Comparison of ENCODE assay signal across 9 cellular contexts in genomic region chr3:37162501-37163245, GRCh38. TPM values are rescaled to one million over a fixed set of nuclear protein-coding genes. Genes with fewer than 3 reads are reported as not detected.
A peak's percentile ranks its signal among the peaks of the same experiment; 100 is the strongest.
DNase-seq lines count a peak whose midpoint lies in the region; ATAC-seq and TF ChIP-seq lines count a peak whose summit lies in the region.
"Had no signal": no experiment of that assay in that cellular context is flagged by ENCODE, and none has a peak within 500 bp of the region (broad histone marks: within the 10 kb centered on the region; RNA-seq: fewer than 3 reads in every experiment).

No MANE protein-coding gene starts in this region.

- peak; percentile 40 for DNase-seq in AG08395 (ENCODE audit: low spot score)
- DNase-seq in activated T-cell treated with anti-CD3 and anti-CD28 coated beads, Interleukin-2, amount 50 U/mL, for 72 hours = peak in 1 of 2 donors; percentile 9
- no peak for DNase-seq in colonic mucosa
- DNase-seq in LoVo (ENCODE audit: low spot score) = no peak
- no peak for DNase-seq in NCI-H526 (lab: John Stamatoyannopoulos, UW)
- DNase-seq in iPS-NIHi7 (ENCODE audit: extremely low spot score) = no peak
- DNase-seq: MG63 had no signal

- H3K36me3 ChIP-seq in colonic mucosa = no peaks in the 10 kb centered on the region

- no peak overlapping the region for H3K27ac ChIP-seq in colonic mucosa

- H3K4me3 Mint-ChIP-seq in activated T-cell treated with anti-CD3 and anti-CD28 coated beads, Interleukin-2, amount 50 U/mL, for 72 hours = peak overlapping the region; percentile 61 to 86

- H3K4me1 Mint-ChIP-seq in activated T-cell treated with anti-CD3 and anti-CD28 coated beads, Interleukin-2, amount 50 U/mL, for 72 hours (ENCODE audit: low read depth) = peaks cover 41% of the 10 kb centered on the region

- H3K4me3 ChIP-seq in colonic mucosa = no peak overlapping the region
- H3K4me3 ChIP-seq: MG63 had no signal

- TF ChIP-seq CTCF in colonic mucosa (IDR thresholded peaks at IDR 0.05) = no peak

- peak overlapping the region; percentile 93 for H3K27ac Mint-ChIP-seq in activated T-cell treated with anti-CD3 and anti-CD28 coated beads, Interleukin-2, amount 50 U/mL, for 72 hours

- H3K36me3 Mint-ChIP-seq in activated T-cell treated with anti-CD3 and anti-CD28 coated beads, Interleukin-2, amount 50 U/mL, for 72 hours (ENCODE audit: insufficient read depth in 2 of 2) = peaks cover 2 to 7% of the 10 kb centered on the region in 2 donors

- H3K27me3 Mint-ChIP-seq in activated T-cell treated with anti-CD3 and anti-CD28 coated beads, Interleukin-2, amount 50 U/mL, for 72 hours (ENCODE audit: low read depth) = no peaks in the 10 kb centered on the region

- no peaks in the 10 kb centered on the region for H3K9me3 ChIP-seq in colonic mucosa
- H3K9me3 ChIP-seq: MG63 had no signal

- H3K9ac ChIP-seq in colonic mucosa (ENCODE audit: low read depth in 2 of 2, low read length in 2 of 2) = no peak overlapping the region

- no peaks in the 10 kb centered on the region for H3K9me3 Mint-ChIP-seq in activated T-cell treated with anti-CD3 and anti-CD28 coated beads, Interleukin-2, amount 50 U/mL, for 72 hours

- no peaks in the 10 kb centered on the region for H3K27me3 ChIP-seq in colonic mucosa
- H3K27me3 ChIP-seq: MG63 had no signal

- intact Hi-C loops in colonic mucosa (cut with DNase I) = no loop called here

- no peaks in the 10 kb centered on the region for H3K4me1 ChIP-seq in colonic mucosa

- ATAC-seq in GM19372 (IDR thresholded peaks at IDR 0.05; ENCODE audit: low read depth, unreplicated experiment) = peak; percentile 64
- ATAC-seq in HG03039 (IDR thresholded peaks at IDR 0.05; ENCODE audit: unreplicated experiment) = peak; percentile 83
- ATAC-seq in activated T-cell treated with anti-CD3 and anti-CD28 coated beads, Interleukin-2, amount 50 U/mL, for 72 hours (replicated peaks in 1 of 2) = peak; percentile 79 to 84

RNA-seq across cellular contexts. Expression of gene LRRFIP2, which starts 11.7 kb away (rescaled TPM):
- total RNA-seq in activated T-cell treated with anti-CD3 and anti-CD28 coated beads, Interleukin-2, amount 50 U/mL, for 72 hours = 10 to 100 TPM; 28.3 to 36.1 TPM
- 100 to 1,000 TPM in 1 of 2 donors, 10 to 100 TPM in 1; 87.0 to 120 TPM for total RNA-seq in colonic mucosa
